Comparison of ENCODE assay signal across 8 cellular contexts in genomic region chr2:220533485-220533884, GRCh38.
A peak's percentile ranks its signal among the peaks of the same experiment; 100 is the strongest.
DNase-seq lines count a peak whose midpoint lies in the region; ATAC-seq and TF ChIP-seq lines count a peak whose summit lies in the region.

No MANE protein-coding gene starts in this region.

- H3K9ac ChIP-seq in colonic mucosa (ENCODE audit: low read depth in 2 of 2, low read length in 2 of 2) = no peak overlapping the region

- DNase-seq in RPMI7951 (ENCODE audit: low read depth) = peak; percentile 90
- DNase-seq in iPS DF 4.7 (ENCODE audit: extremely low read depth, low spot score) = peak; percentile 16
- no peak for DNase-seq in activated CD4-positive, CD25-positive, alpha-beta regulatory T cell (lab: John Stamatoyannopoulos, UW)
- DNase-seq in colonic mucosa = no peak
- no peak for DNase-seq in NCI-H1105 (lab: John Stamatoyannopoulos, UW)
- no peak for DNase-seq in hippocampal formation (lab: John Stamatoyannopoulos, UW)

- intact Hi-C loops in colonic mucosa (cut with DNase I) = no loop called here

- no peaks in the 10 kb centered on the region for H3K36me3 ChIP-seq in colonic mucosa

- H3K9me3 ChIP-seq in colonic mucosa = no peaks in the 10 kb centered on the region

- TF ChIP-seq CTCF in colonic mucosa (IDR thresholded peaks at IDR 0.05) = no peak

- H3K4me1 ChIP-seq in colonic mucosa = no peaks in the 10 kb centered on the region

- no peak overlapping the region for H3K27ac ChIP-seq in colonic mucosa

- ATAC-seq in GM18505 (IDR thresholded peaks at IDR 0.05; ENCODE audit: unreplicated experiment) (peak; percentile 94), HG02588 (IDR thresholded peaks at IDR 0.05; ENCODE audit: unreplicated experiment) (peak; percentile 60)

- no peaks in the 10 kb centered on the region for H3K27me3 ChIP-seq in colonic mucosa

- no peak for TF ChIP-seq POLR2A in GM18505 (IDR thresholded peaks at IDR 0.05; ENCODE audit: borderline replicate concordance, extremely low read depth, insufficient read depth, insufficient read length)

- no peak overlapping the region for H3K4me3 ChIP-seq in colonic mucosa

Comparison
In these comparisons a context has a peak if more than half of its experiments do, and no peak if none do; other contexts are left out.
1. DNase-seq: peak in RPMI7951 (single experiment) and iPS DF 4.7 (single experiment); none in activated CD4-positive, CD25-positive, alpha-beta regulatory T cell (0 of 4), colonic mucosa (single experiment), NCI-H1105 (single experiment) and hippocampal formation (0 of 2).